Comparison of ENCODE assay signal across 8 cellular contexts in genomic region chr11:116930177-116930576, GRCh38.
DNase-seq lines count a peak whose midpoint lies in the region; ATAC-seq, FAIRE-seq and TF ChIP-seq lines count a peak whose summit lies in the region.

No MANE protein-coding gene starts in this region.

- H3K36me3 ChIP-seq in hepatocyte (replicated peaks; ENCODE audit: insufficient read depth, low read depth): no peaks in the 10 kb centered on the region

- H3K79me2 ChIP-seq in hepatocyte: peaks cover 3% of the 10 kb centered on the region

- peak overlapping the region; percentile 39 for H3K4me2 ChIP-seq in hepatocyte

- H3K4me3 ChIP-seq in hepatocyte: no peak overlapping the region

- peak overlapping the region; percentile 73 for H3K4me3 Mint-ChIP-seq in activated CD8-positive, alpha-beta memory T cell treated with anti-CD3 and anti-CD28 coated beads, Interleukin-2, amount 10 ng/mL, durations not matched to agents 7 days and 5 days
- H3K4me3 Mint-ChIP-seq in stimulated activated memory B cell treated with anti-CD40 and anti-IgM and Interleukin-4, amounts not matched to agents 10 μg/mL and 1 μg/mL and 100 μg/mL, for 72 hours: peak overlapping the region; percentile 80

- no peaks in the 10 kb centered on the region for H3K27me3 Mint-ChIP-seq in activated CD8-positive, alpha-beta memory T cell treated with anti-CD3 and anti-CD28 coated beads, Interleukin-2, amount 10 ng/mL, durations not matched to agents 7 days and 5 days
- no peaks in the 10 kb centered on the region for H3K27me3 Mint-ChIP-seq in stimulated activated memory B cell treated with anti-CD40 and anti-IgM and Interleukin-4, amounts not matched to agents 10 μg/mL and 1 μg/mL and 100 μg/mL, for 72 hours

- peak; percentile 53 for ATAC-seq in activated CD8-positive, alpha-beta memory T cell treated with anti-CD3 and anti-CD28 coated beads, Interleukin-2, amount 10 ng/mL, durations not matched to agents 7 days and 5 days
- ATAC-seq in stimulated activated memory B cell treated with anti-CD40 and anti-IgM and Interleukin-4, amounts not matched to agents 10 μg/mL and 1 μg/mL and 100 μg/mL, for 72 hours: peak; percentile 34
- ATAC-seq in GM21381 (IDR thresholded peaks at IDR 0.05; ENCODE audit: unreplicated experiment) (no peak), GM18511 (IDR thresholded peaks at IDR 0.05; ENCODE audit: unreplicated experiment) (no peak)

- peak overlapping the region; percentile 85 for H3K27ac Mint-ChIP-seq in activated CD8-positive, alpha-beta memory T cell treated with anti-CD3 and anti-CD28 coated beads, Interleukin-2, amount 10 ng/mL, durations not matched to agents 7 days and 5 days
- H3K27ac Mint-ChIP-seq in stimulated activated memory B cell treated with anti-CD40 and anti-IgM and Interleukin-4, amounts not matched to agents 10 μg/mL and 1 μg/mL and 100 μg/mL, for 72 hours: peak overlapping the region; percentile 94

- DNase-seq in activated CD8-positive, alpha-beta memory T cell treated with anti-CD3 and anti-CD28 coated beads, Interleukin-2, amount 10 ng/mL, durations not matched to agents 7 days and 5 days: peak; percentile 75
- no peak for DNase-seq in activated CD8-positive, alpha-beta memory T cell treated with anti-CD3 and anti-CD28 coated beads, Interleukin-2, amount 50 U/mL, for 48 hours
- peak; percentile 72 for DNase-seq in activated effector memory CD4-positive, alpha-beta T cell treated with anti-CD3 and anti-CD28 coated beads, Interleukin-2, amount 50 U/mL, for 16 hours
- peak; percentile 10 for DNase-seq in hepatocyte (ENCODE audit: low spot score)
- no peak for DNase-seq in HTR-8/SVneo (ENCODE audit: insufficient read length, low spot score)

- no peaks in the 10 kb centered on the region for H3K9me3 Mint-ChIP-seq in activated CD8-positive, alpha-beta memory T cell treated with anti-CD3 and anti-CD28 coated beads, Interleukin-2, amount 10 ng/mL, durations not matched to agents 7 days and 5 days (ENCODE audit: low read depth)
- H3K9me3 Mint-ChIP-seq in stimulated activated memory B cell treated with anti-CD40 and anti-IgM and Interleukin-4, amounts not matched to agents 10 μg/mL and 1 μg/mL and 100 μg/mL, for 72 hours: peaks cover 6% of the 10 kb centered on the region

- no peak for TF ChIP-seq CTCF in hepatocyte (IDR thresholded peaks at IDR 0.05; ENCODE audit: poor library complexity)

- no peaks in the 10 kb centered on the region for H4K20me1 ChIP-seq in hepatocyte (ENCODE audit: insufficient read depth, poor library complexity, severe bottlenecking)

- no peaks in the 10 kb centered on the region for H3K9me3 ChIP-seq in hepatocyte (ENCODE audit: low read depth)

- H3K9me2 ChIP-seq in hepatocyte (replicated peaks; ENCODE audit: insufficient read depth): no peaks in the 10 kb centered on the region

- no peak overlapping the region for H2AFZ ChIP-seq in hepatocyte

- H3K4me1 ChIP-seq in hepatocyte (ENCODE audit: insufficient read depth): peaks cover 11% of the 10 kb centered on the region

- 38% methylated on average over 4 of the region's 4 CpGs for WGBS in hepatocyte (ENCODE audit: low lambda C conversion rate, missing lambda C conversion rate)

- H3K27ac ChIP-seq in hepatocyte: no peak overlapping the region

- CTCF ChIA-PET in activated CD8-positive, alpha-beta memory T cell treated with anti-CD3 and anti-CD28 coated beads, Interleukin-2, amount 10 ng/mL, durations not matched to agents 7 days and 5 days (lab: Charles Lee): interaction anchor here (1.1 to 2.2 kb wide), 7 partner anchors 50 to 297 kb away, joined by 3 to 10 read pairs (median 3); no protein-coding TSS in a partner anchor

- peaks cover 68% of the 10 kb centered on the region for H3K4me1 Mint-ChIP-seq in activated CD8-positive, alpha-beta memory T cell treated with anti-CD3 and anti-CD28 coated beads, Interleukin-2, amount 10 ng/mL, durations not matched to agents 7 days and 5 days
- peaks cover 86% of the 10 kb centered on the region for H3K4me1 Mint-ChIP-seq in stimulated activated memory B cell treated with anti-CD40 and anti-IgM and Interleukin-4, amounts not matched to agents 10 μg/mL and 1 μg/mL and 100 μg/mL, for 72 hours

- H3K27me3 ChIP-seq in hepatocyte: no peaks in the 10 kb centered on the region

- FAIRE-seq in HTR-8/SVneo (lab: Jason Lieb, UNC): no peak

- peaks cover 25% of the 10 kb centered on the region for H3K36me3 Mint-ChIP-seq in activated CD8-positive, alpha-beta memory T cell treated with anti-CD3 and anti-CD28 coated beads, Interleukin-2, amount 10 ng/mL, durations not matched to agents 7 days and 5 days
- peaks cover 15% of the 10 kb centered on the region for H3K36me3 Mint-ChIP-seq in stimulated activated memory B cell treated with anti-CD40 and anti-IgM and Interleukin-4, amounts not matched to agents 10 μg/mL and 1 μg/mL and 100 μg/mL, for 72 hours

Comparison
In these comparisons a context has a peak if more than half of its experiments do, and no peak if none do; other contexts are left out.
1. DNase-seq: peak in activated CD8-positive, alpha-beta memory T cell treated with anti-CD3 and anti-CD28 coated beads, Interleukin-2, amount 10 ng/mL, durations not matched to agents 7 days and 5 days (single experiment), activated effector memory CD4-positive, alpha-beta T cell treated with anti-CD3 and anti-CD28 coated beads, Interleukin-2, amount 50 U/mL, for 16 hours (single experiment) and hepatocyte (single experiment); none in activated CD8-positive, alpha-beta memory T cell treated with anti-CD3 and anti-CD28 coated beads, Interleukin-2, amount 50 U/mL, for 48 hours (single experiment) and HTR-8/SVneo (single experiment).
2. ATAC-seq: peak in activated CD8-positive, alpha-beta memory T cell treated with anti-CD3 and anti-CD28 coated beads, Interleukin-2, amount 10 ng/mL, durations not matched to agents 7 days and 5 days (single experiment) and stimulated activated memory B cell treated with anti-CD40 and anti-IgM and Interleukin-4, amounts not matched to agents 10 μg/mL and 1 μg/mL and 100 μg/mL, for 72 hours (single experiment); none in GM21381 (single experiment) and GM18511 (single experiment).